1 cellular context compared by ENCODE assay signal in the genomic region with DNA sequence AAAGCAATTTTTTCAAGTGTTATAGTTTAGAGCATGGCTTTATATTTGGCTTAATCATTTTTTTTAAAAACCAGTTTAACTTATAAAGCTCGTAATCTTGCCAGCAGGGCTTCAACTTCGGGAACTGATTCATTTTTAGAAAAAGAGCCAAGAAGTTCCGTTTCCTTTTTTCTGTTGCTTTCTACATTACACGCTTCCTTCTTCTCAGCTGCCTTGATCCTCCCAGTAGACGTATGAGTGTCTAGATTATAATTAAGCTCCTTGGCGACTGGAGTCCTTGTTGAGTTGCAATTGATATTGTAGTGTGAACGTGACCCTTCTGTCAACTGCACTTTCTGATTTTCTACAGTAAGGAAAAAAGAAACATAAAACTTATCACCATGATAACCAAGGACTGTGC.
TF ChIP-seq lines count a peak whose summit lies in the region.

No MANE protein-coding gene starts in this region.

TF ChIP-seq in H1, 55 proteins besides CTCF, POLR2A, EP300 and RAD21:
- TF ChIP-seq, protein P1, sequence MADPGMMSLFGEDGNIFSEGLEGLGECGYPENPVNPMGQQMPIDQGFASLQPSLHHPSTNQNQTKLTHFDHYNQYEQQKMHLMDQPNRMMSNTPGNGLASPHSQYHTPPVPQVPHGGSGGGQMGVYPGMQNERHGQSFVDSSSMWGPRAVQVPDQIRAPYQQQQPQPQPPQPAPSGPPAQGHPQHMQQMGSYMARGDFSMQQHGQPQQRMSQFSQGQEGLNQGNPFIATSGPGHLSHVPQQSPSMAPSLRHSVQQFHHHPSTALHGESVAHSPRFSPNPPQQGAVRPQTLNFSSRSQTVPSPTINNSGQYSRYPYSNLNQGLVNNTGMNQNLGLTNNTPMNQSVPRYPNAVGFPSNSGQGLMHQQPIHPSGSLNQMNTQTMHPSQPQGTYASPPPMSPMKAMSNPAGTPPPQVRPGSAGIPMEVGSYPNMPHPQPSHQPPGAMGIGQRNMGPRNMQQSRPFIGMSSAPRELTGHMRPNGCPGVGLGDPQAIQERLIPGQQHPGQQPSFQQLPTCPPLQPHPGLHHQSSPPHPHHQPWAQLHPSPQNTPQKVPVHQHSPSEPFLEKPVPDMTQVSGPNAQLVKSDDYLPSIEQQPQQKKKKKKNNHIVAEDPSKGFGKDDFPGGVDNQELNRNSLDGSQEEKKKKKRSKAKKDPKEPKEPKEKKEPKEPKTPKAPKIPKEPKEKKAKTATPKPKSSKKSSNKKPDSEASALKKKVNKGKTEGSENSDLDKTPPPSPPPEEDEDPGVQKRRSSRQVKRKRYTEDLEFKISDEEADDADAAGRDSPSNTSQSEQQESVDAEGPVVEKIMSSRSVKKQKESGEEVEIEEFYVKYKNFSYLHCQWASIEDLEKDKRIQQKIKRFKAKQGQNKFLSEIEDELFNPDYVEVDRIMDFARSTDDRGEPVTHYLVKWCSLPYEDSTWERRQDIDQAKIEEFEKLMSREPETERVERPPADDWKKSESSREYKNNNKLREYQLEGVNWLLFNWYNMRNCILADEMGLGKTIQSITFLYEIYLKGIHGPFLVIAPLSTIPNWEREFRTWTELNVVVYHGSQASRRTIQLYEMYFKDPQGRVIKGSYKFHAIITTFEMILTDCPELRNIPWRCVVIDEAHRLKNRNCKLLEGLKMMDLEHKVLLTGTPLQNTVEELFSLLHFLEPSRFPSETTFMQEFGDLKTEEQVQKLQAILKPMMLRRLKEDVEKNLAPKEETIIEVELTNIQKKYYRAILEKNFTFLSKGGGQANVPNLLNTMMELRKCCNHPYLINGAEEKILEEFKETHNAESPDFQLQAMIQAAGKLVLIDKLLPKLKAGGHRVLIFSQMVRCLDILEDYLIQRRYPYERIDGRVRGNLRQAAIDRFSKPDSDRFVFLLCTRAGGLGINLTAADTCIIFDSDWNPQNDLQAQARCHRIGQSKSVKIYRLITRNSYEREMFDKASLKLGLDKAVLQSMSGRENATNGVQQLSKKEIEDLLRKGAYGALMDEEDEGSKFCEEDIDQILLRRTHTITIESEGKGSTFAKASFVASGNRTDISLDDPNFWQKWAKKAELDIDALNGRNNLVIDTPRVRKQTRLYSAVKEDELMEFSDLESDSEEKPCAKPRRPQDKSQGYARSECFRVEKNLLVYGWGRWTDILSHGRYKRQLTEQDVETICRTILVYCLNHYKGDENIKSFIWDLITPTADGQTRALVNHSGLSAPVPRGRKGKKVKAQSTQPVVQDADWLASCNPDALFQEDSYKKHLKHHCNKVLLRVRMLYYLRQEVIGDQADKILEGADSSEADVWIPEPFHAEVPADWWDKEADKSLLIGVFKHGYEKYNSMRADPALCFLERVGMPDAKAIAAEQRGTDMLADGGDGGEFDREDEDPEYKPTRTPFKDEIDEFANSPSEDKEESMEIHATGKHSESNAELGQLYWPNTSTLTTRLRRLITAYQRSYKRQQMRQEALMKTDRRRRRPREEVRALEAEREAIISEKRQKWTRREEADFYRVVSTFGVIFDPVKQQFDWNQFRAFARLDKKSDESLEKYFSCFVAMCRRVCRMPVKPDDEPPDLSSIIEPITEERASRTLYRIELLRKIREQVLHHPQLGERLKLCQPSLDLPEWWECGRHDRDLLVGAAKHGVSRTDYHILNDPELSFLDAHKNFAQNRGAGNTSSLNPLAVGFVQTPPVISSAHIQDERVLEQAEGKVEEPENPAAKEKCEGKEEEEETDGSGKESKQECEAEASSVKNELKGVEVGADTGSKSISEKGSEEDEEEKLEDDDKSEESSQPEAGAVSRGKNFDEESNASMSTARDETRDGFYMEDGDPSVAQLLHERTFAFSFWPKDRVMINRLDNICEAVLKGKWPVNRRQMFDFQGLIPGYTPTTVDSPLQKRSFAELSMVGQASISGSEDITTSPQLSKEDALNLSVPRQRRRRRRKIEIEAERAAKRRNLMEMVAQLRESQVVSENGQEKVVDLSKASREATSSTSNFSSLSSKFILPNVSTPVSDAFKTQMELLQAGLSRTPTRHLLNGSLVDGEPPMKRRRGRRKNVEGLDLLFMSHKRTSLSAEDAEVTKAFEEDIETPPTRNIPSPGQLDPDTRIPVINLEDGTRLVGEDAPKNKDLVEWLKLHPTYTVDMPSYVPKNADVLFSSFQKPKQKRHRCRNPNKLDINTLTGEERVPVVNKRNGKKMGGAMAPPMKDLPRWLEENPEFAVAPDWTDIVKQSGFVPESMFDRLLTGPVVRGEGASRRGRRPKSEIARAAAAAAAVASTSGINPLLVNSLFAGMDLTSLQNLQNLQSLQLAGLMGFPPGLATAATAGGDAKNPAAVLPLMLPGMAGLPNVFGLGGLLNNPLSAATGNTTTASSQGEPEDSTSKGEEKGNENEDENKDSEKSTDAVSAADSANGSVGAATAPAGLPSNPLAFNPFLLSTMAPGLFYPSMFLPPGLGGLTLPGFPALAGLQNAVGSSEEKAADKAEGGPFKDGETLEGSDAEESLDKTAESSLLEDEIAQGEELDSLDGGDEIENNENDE (IDR thresholded peaks at IDR 0.05; ENCODE audit: insufficient replicate concordance, low read length): no peak
- TF ChIP-seq SRF (IDR thresholded peaks at IDR 0.05; ENCODE audit: low read depth, low read length) (no peak), CREB1 (IDR thresholded peaks at IDR 0.05) (no peak), CBX5 (IDR thresholded peaks at IDR 0.05; ENCODE audit: low read depth, low read length) (no peak), SAP30 (IDR thresholded peaks at IDR 0.05; ENCODE audit: insufficient read depth, insufficient replicate concordance, low read length) (no peak), GTF2F1 (IDR thresholded peaks at IDR 0.05; ENCODE audit: borderline replicate concordance, low read depth, low read length) (no peak), SP4 (IDR thresholded peaks at IDR 0.05; ENCODE audit: low read length) (no peak), TCF12 (IDR thresholded peaks at IDR 0.05; ENCODE audit: low read depth, low read length) (no peak), FOSL1 (IDR thresholded peaks at IDR 0.05; ENCODE audit: insufficient read depth, low read depth, low read length) (no peak)
TF ChIP-seq in H1: peak in this region for 0.
